ENCODE assay signal across 17 cellular contexts in the genomic region with DNA sequence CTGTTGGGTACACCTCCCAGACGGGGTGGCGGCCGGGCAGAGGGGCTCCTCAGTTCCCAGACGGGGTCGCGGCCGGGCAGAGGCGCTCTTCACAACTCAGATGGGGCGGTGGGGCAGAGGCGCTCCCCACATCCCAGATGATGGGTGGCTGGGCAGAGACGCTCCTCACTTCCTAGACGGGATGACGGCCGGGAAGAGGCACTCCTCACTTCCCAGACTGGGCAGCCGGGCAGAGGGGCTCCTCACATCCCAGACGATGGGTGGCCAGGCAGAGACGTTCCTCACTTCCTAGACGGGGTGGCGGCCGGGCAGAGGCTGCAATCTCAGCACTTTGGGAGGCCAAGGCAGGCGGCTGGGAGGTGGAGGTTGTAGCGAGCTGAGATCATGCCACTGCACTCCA. TPM values are rescaled to one million over a fixed set of nuclear protein-coding genes. Genes with fewer than 3 reads are reported as not detected.
"Had no signal": no experiment of that assay in that cellular context is flagged by ENCODE, and none has a peak within 500 bp of the region (broad histone marks: within the 10 kb centered on the region; RNA-seq: fewer than 3 reads in every experiment).

No MANE protein-coding gene starts in this region.

RNA-seq across cellular contexts. Expression of gene GPR15LG, which starts 6.8 kb away (rescaled TPM):
- total RNA-seq: activated B cell treated with CpG ODN at 0.5 μM for 24 hours; activated CD4-positive, alpha-beta memory T cell treated with anti-CD3 and anti-CD28 coated beads for 36 hours; activated CD4-positive, alpha-beta T cell treated with anti-CD3 and anti-CD28 coated beads, Interleukin-2, amount 10 ng/mL, durations not matched to agents 24 days and 14 days; activated CD8-positive, alpha-beta memory T cell treated with anti-CD3 and anti-CD28 coated beads for 36 hours; activated CD8-positive, alpha-beta T cell treated with anti-CD3 and anti-CD28 coated beads for 36 hours; activated naive CD4-positive, alpha-beta T cell treated with anti-CD3 and anti-CD28 coated beads for 36 hours; activated naive CD4-positive, alpha-beta T cell treated with anti-CD3 and anti-CD28 coated beads, Interleukin-2, amount 50 U/mL, for 72 hours; activated naive CD8-positive, alpha-beta T cell treated with anti-CD3 and anti-CD28 coated beads for 36 hours; activated T-cell treated with anti-CD3 and anti-CD28 coated beads, Interleukin-2, amount 50 U/mL, for 4 hours; activated T-cell treated with anti-CD3 and anti-CD28 coated beads, Interleukin-2, amount 50 U/mL, for 72 hours; activated T-helper 1 cell treated with anti-CD3 and anti-CD28 coated beads, Interleukin-12 subunit alpha, Interleukin-12 subunit beta, Interleukin-2, Interleukin-4 antibody, amounts not matched to agents 30 ng/mL and 10 ng/mL and 1 ng/mL, durations not matched to agents 14 hours and 24 hours and 36 hours; activated T-helper 17 cell treated with anti-CD3 and anti-CD28 coated beads, Interleukin-2, amount 50 U/mL, for 72 hours; aorta; astrocyte; body of pancreas had no signal
- polyA plus RNA-seq: adrenal gland had no signal

RNA-seq across cellular contexts. Expression of gene CDHR1, which starts 14.0 kb away (rescaled TPM):
- polyA plus RNA-seq: aorta had no signal

RNA-seq across cellular contexts. Expression of gene LRIT2, which starts 45.0 kb away (rescaled TPM):
- total RNA-seq: activated B cell treated with CpG ODN at 0.5 μM for 24 hours; activated CD4-positive, alpha-beta memory T cell treated with anti-CD3 and anti-CD28 coated beads for 36 hours; activated CD4-positive, alpha-beta T cell treated with anti-CD3 and anti-CD28 coated beads, Interleukin-2, amount 10 ng/mL, durations not matched to agents 24 days and 14 days; activated CD8-positive, alpha-beta memory T cell treated with anti-CD3 and anti-CD28 coated beads for 36 hours; activated CD8-positive, alpha-beta T cell treated with anti-CD3 and anti-CD28 coated beads for 36 hours; activated naive CD4-positive, alpha-beta T cell treated with anti-CD3 and anti-CD28 coated beads for 36 hours; activated naive CD4-positive, alpha-beta T cell treated with anti-CD3 and anti-CD28 coated beads, Interleukin-2, amount 50 U/mL, for 72 hours; activated naive CD8-positive, alpha-beta T cell treated with anti-CD3 and anti-CD28 coated beads for 36 hours; activated T-cell treated with anti-CD3 and anti-CD28 coated beads, Interleukin-2, amount 50 U/mL, for 4 hours; activated T-cell treated with anti-CD3 and anti-CD28 coated beads, Interleukin-2, amount 50 U/mL, for 72 hours; activated T-helper 1 cell treated with anti-CD3 and anti-CD28 coated beads, Interleukin-12 subunit alpha, Interleukin-12 subunit beta, Interleukin-2, Interleukin-4 antibody, amounts not matched to agents 30 ng/mL and 10 ng/mL and 1 ng/mL, durations not matched to agents 14 hours and 24 hours and 36 hours; activated T-helper 17 cell treated with anti-CD3 and anti-CD28 coated beads, Interleukin-2, amount 50 U/mL, for 72 hours; adrenal gland; aorta; astrocyte; body of pancreas; breast epithelium had no signal
- polyA plus RNA-seq: adrenal gland, aorta had no signal
